8 cellular contexts compared by ENCODE assay signal in genomic region chr1:51990478-51990965, GRCh38. TPM values are rescaled to one million over a fixed set of nuclear protein-coding genes. Genes with fewer than 3 reads are reported as not detected.
A peak's percentile ranks its signal among the peaks of the same experiment; 100 is the strongest.
DNase-seq lines count a peak whose midpoint lies in the region; ATAC-seq and TF ChIP-seq lines count a peak whose summit lies in the region.

RAB3B (minus strand) TSS chr1:51990700; CDS start chr1:51977117, 13,583 bp downstream.

- no peaks in the 10 kb centered on the region for H3K36me3 ChIP-seq in duodenal mucosa (ENCODE audit: control insufficient read depth in 1 of 2, insufficient read depth in 2 of 2, low read length in 2 of 2)
- no peaks in the 10 kb centered on the region for H3K36me3 ChIP-seq in mesenchymal stem cell (ENCODE audit: control insufficient read depth in 1 of 2, insufficient read depth in 2 of 2, low read depth in 1 of 2, low read length in 2 of 2)

- peak within 1 kb of the TSS in 1 of 2 experiments; percentile 39 for H3K14ac ChIP-seq in mesenchymal stem cell (ENCODE audit: low read length in 2 of 2)

- peak within 1 kb of the TSS; percentile 78 for H2BK15ac ChIP-seq in mesenchymal stem cell (ENCODE audit: low read depth, poor library complexity, severe bottlenecking)

- POLR2A ChIA-PET in GM10248 (lab: Yijun Ruan, JAX), result interaction anchor here (0.6 kb wide), 1 partner anchor 127 kb away, joined by 5 read pairs; no protein-coding TSS in a partner anchor

- H3K4ac ChIP-seq in mesenchymal stem cell (ENCODE audit: low read depth in 1 of 2, low read length in 2 of 2), result no peak within 1 kb of the TSS

- no peak within 1 kb of the TSS for H2AK5ac ChIP-seq in mesenchymal stem cell (ENCODE audit: low read length, severe bottlenecking)

- CTCF ChIA-PET in GM10248 (lab: Yijun Ruan, JAX), result interaction anchor here (1.0 to 1.2 kb wide), 3 partner anchors 9 to 22 kb away, joined by 3 read pairs; no protein-coding TSS in a partner anchor

- no peaks in the 10 kb centered on the region for H3K9me3 ChIP-seq in duodenal mucosa (ENCODE audit: control insufficient read depth in 1 of 2, low read length in 2 of 2)
- H3K9me3 ChIP-seq in mesenchymal stem cell (ENCODE audit: control insufficient read depth, low read length), result no peaks in the 10 kb centered on the region

- under 1% methylated on average over 38 of the region's 46 CpGs for WGBS in mesenchymal stem cell

- no peak within 1 kb of the TSS for H2BK12ac ChIP-seq in mesenchymal stem cell (ENCODE audit: low read length in 2 of 2)

- DNase-seq in GM10248 (ENCODE audit: extremely low spot score) (peak; percentile 81), NCI-H2171 treated with DMSO at 0.1 percent for 48 hours (lab: John Stamatoyannopoulos, UW) (peak; percentile 65), mesenchymal stem cell (peak; percentile 62)
- DNase-seq in activated CD4-positive, alpha-beta T cell treated with anti-CD3 and anti-CD28 coated beads, Interleukin-2, amount 50 U/mL, for 1 hour, result peak; percentile 75
- DNase-seq in stimulated activated CD8-positive, alpha-beta memory T cell treated with anti-CD3 and anti-CD28 coated beads, Interleukin-15, amount 100 ng/mL, for 48 hours (ENCODE audit: low read depth in 2 of 2), result peak; percentile 63 to 64

- no peak within 1 kb of the TSS for H2BK120ac ChIP-seq in mesenchymal stem cell (ENCODE audit: low read depth, low read length)

- H3K18ac ChIP-seq in mesenchymal stem cell (ENCODE audit: low read depth in 1 of 2, low read length in 2 of 2), result peak within 1 kb of the TSS; percentile 31 to 46

- no peak within 1 kb of the TSS for H2AFZ ChIP-seq in mesenchymal stem cell (ENCODE audit: low read depth, low read length)

- H4K91ac ChIP-seq in mesenchymal stem cell (ENCODE audit: low read length), result no peak within 1 kb of the TSS

- H3K9ac ChIP-seq in duodenal mucosa (ENCODE audit: low read depth in 1 of 2, low read length in 2 of 2) (no peak within 1 kb of the TSS), mesenchymal stem cell (ENCODE audit: low read length) (no peak within 1 kb of the TSS)

- ATAC-seq in HG02840 (IDR thresholded peaks at IDR 0.05; ENCODE audit: low FRiP score, unreplicated experiment), result peak; percentile 82
- ATAC-seq in HG03457 (IDR thresholded peaks at IDR 0.05; ENCODE audit: unreplicated experiment), result no peak

- H4K8ac ChIP-seq in mesenchymal stem cell (ENCODE audit: low read length), result peak within 1 kb of the TSS; percentile 20

- peak within 1 kb of the TSS; percentile 58 for H2BK5ac ChIP-seq in mesenchymal stem cell (ENCODE audit: low read depth, low read length, poor library complexity, severe bottlenecking)

- H3K4me1 ChIP-seq in duodenal mucosa (ENCODE audit: control insufficient read depth in 1 of 2, insufficient read depth in 2 of 2, low read length in 2 of 2) (no peaks in the 10 kb centered on the region), mesenchymal stem cell (ENCODE audit: control insufficient read depth, insufficient read depth, low read depth, low read length) (peaks cover 13% of the 10 kb centered on the region)

- H3K27me3 ChIP-seq in duodenal mucosa (ENCODE audit: control insufficient read depth in 1 of 2, insufficient read depth in 2 of 2, low read length in 2 of 2) (peaks cover 12 to 23% of the 10 kb centered on the region in 2 donors), mesenchymal stem cell (ENCODE audit: control insufficient read depth in 1 of 2, insufficient read depth in 1 of 2, low read length in 2 of 2) (peaks cover 4 to 28% of the 10 kb centered on the region in 2 experiments)

- H3K4me3 ChIP-seq in duodenal mucosa (ENCODE audit: low read depth in 1 of 2, low read length in 2 of 2) (peak within 1 kb of the TSS; percentile 14 to 56), mesenchymal stem cell (ENCODE audit: insufficient read depth in 1 of 2, low read depth in 1 of 2, low read length in 2 of 2) (peak within 1 kb of the TSS; percentile 74 to 95)

- H3K4me2 ChIP-seq in mesenchymal stem cell (ENCODE audit: low read length, poor library complexity, severe bottlenecking), result peak within 1 kb of the TSS; percentile 75

- H3K27ac ChIP-seq in duodenal mucosa (ENCODE audit: low read depth, low read length) (no peak within 1 kb of the TSS), mesenchymal stem cell (ENCODE audit: low read length, poor library complexity, severe bottlenecking) (no peak within 1 kb of the TSS)

- peaks cover 15% of the 10 kb centered on the region for H3K79me1 ChIP-seq in mesenchymal stem cell (replicated peaks; ENCODE audit: low read length, poor library complexity, severe bottlenecking)

- peak within 1 kb of the TSS in 1 of 2 experiments; percentile 76 for H3K23ac ChIP-seq in mesenchymal stem cell (ENCODE audit: low read length in 2 of 2)

- no peak for TF ChIP-seq CTCF in GM10248 (IDR thresholded peaks at IDR 0.05; ENCODE audit: control extremely low read depth, extremely low read depth, low read depth, missing control alignments)

RNA-seq across cellular contexts. Expression of gene RAB3B, which starts in this region (rescaled TPM):
- 5.2 TPM for polyA plus RNA-seq in mesenchymal stem cell (2013, experiment 1 of 2)
- 4.9 TPM for polyA plus RNA-seq in mesenchymal stem cell (2013, experiment 2 of 2)
